15 cellular contexts compared by ENCODE assay signal in the genomic region with DNA sequence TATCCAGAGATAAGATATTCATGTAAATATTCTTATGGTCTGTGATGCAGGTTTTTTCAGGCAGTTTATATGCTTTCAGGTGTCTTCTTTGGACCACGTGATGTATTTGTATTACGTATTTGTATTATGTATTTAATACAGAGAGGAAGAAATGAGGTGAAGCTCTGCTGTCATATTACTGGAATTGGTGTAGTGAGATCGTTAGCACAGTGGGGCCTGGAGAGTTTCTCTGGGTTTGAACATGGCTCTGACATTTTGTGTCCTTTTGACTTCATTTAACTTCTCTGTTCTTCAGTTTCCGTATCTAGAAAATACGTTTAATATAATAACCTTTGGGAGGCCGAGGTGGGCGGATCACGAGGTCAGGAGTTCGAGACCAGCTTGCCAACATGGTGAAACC. TPM values are rescaled to one million over a fixed set of nuclear protein-coding genes. Genes with fewer than 3 reads are reported as not detected.
DNase-seq lines count a peak whose midpoint lies in the region; ATAC-seq and TF ChIP-seq lines count a peak whose summit lies in the region.
"Had no signal": no experiment of that assay in that cellular context is flagged by ENCODE, and none has a peak within 500 bp of the region (broad histone marks: within the 10 kb centered on the region; RNA-seq: fewer than 3 reads in every experiment).

No MANE protein-coding gene starts in this region.

- H3K79me2 ChIP-seq in PC-3 (ENCODE audit: low read length), result peaks cover 29% of the 10 kb centered on the region

- no peak overlapping the region for H3K4me3 Mint-ChIP-seq in activated CD8-positive, alpha-beta T cell treated with anti-CD3 and anti-CD28 coated beads for 36 hours

- no peaks in the 10 kb centered on the region for H3K27me3 Mint-ChIP-seq in activated CD8-positive, alpha-beta T cell treated with anti-CD3 and anti-CD28 coated beads for 36 hours
- H3K27me3 Mint-ChIP-seq: activated CD4-positive, alpha-beta T cell treated with anti-CD3 and anti-CD28 coated beads for 36 hours; activated T-cell treated with anti-CD3 and anti-CD28 coated beads, Interleukin-2, amount 50 U/mL, for 24 hours; T-helper 17 cell had no signal

- H3K9me3 ChIP-seq in PC-3 (ENCODE audit: low read length), result no peaks in the 10 kb centered on the region
- no peaks in the 10 kb centered on the region for H3K9me3 ChIP-seq in esophagus muscularis mucosa
- no peaks in the 10 kb centered on the region for H3K9me3 ChIP-seq in effector memory CD4-positive, alpha-beta T cell (ENCODE audit: control insufficient read depth, low read length)
- H3K9me3 ChIP-seq: spleen, thoracic aorta had no signal

- no peak overlapping the region; the same call in 1 of the 2 replicates for H2AFZ ChIP-seq in PC-3 (ENCODE audit: low read length)

- no peak overlapping the region for H3K4me3 ChIP-seq in PC-3 (ENCODE audit: low read length)
- H3K4me3 ChIP-seq in esophagus muscularis mucosa, result no peak overlapping the region
- no peak overlapping the region for H3K4me3 ChIP-seq in rectal smooth muscle tissue (ENCODE audit: low read length)
- no peak overlapping the region for H3K4me3 ChIP-seq in effector memory CD4-positive, alpha-beta T cell (ENCODE audit: insufficient read depth, low read depth, low read length, poor library complexity, severe bottlenecking)

- H3K9me2 ChIP-seq in PC-3 (replicated peaks; ENCODE audit: low read length), result no peaks in the 10 kb centered on the region

- no peak overlapping the region for H3K27ac Mint-ChIP-seq in activated CD8-positive, alpha-beta T cell treated with anti-CD3 and anti-CD28 coated beads for 36 hours

- peaks cover 52% of the 10 kb centered on the region for H3K4me1 ChIP-seq in PC-3 (ENCODE audit: insufficient read depth, low read length)
- H3K4me1 ChIP-seq in esophagus muscularis mucosa, result peaks cover 13 to 38% (median 27%) of the 10 kb centered on the region in 4 donors
- H3K4me1 ChIP-seq in rectal smooth muscle tissue (ENCODE audit: control insufficient read depth, insufficient read depth, low read length), result peaks cover 23% of the 10 kb centered on the region
- H3K4me1 ChIP-seq in effector memory CD4-positive, alpha-beta T cell (ENCODE audit: control insufficient read depth, insufficient read depth, low read length, poor library complexity, severe bottlenecking), result no peaks in the 10 kb centered on the region

- no peak for TF ChIP-seq CTCF in C4-2B (conservative IDR thresholded peaks at IDR 0.05)
- TF ChIP-seq CTCF in PC-3 (conservative IDR thresholded peaks at IDR 0.05; ENCODE audit: low read depth, low read length), result no peak
- no peak for TF ChIP-seq CTCF in esophagus muscularis mucosa (IDR thresholded peaks at IDR 0.05)
- no peak for TF ChIP-seq CTCF in activated CD8-positive, alpha-beta T cell treated with anti-CD3 and anti-CD28 coated beads for 36 hours (IDR thresholded peaks at IDR 0.05)

- no peak overlapping the region for H3K9ac ChIP-seq in PC-3 (ENCODE audit: low read length)
- no peak overlapping the region for H3K9ac ChIP-seq in rectal smooth muscle tissue (ENCODE audit: low read length)

- no peaks in the 10 kb centered on the region for H3F3A ChIP-seq in PC-3 (ENCODE audit: low read length, unreplicated experiment)

- BruUV-seq in PC-3 (replicated peaks; lab: Mats Ljungman, UMichigan), result no TSS peak

- no peaks in the 10 kb centered on the region for H3K9me3 Mint-ChIP-seq in activated CD8-positive, alpha-beta T cell treated with anti-CD3 and anti-CD28 coated beads for 36 hours
- H3K9me3 Mint-ChIP-seq: activated T-cell treated with anti-CD3 and anti-CD28 coated beads, Interleukin-2, amount 50 U/mL, for 24 hours; CD4-positive, CD25-positive, alpha-beta regulatory T cell had no signal

- H3K4me2 ChIP-seq in PC-3 (ENCODE audit: low read length), result peak overlapping the region; percentile 97; the same call in 1 of the 2 replicates

- POLR2A ChIA-PET in PC-3 (lab: Charles Lee; ENCODE audit: unreplicated experiment), result interaction anchor here (0.6 kb wide), 1 partner anchor 302 kb away, joined by 7 read pairs; no protein-coding TSS in a partner anchor
- POLR2A ChIA-PET in activated CD8-positive, alpha-beta T cell treated with anti-CD3 and anti-CD28 coated beads for 36 hours (lab: Charles Lee), result interaction anchor here (1.1 kb wide), 1 partner anchor 33 kb away, joined by 3 read pairs; no protein-coding TSS in a partner anchor

- H3K4me1 Mint-ChIP-seq in activated CD8-positive, alpha-beta T cell treated with anti-CD3 and anti-CD28 coated beads for 36 hours (ENCODE audit: low read depth), result peaks cover 22% of the 10 kb centered on the region

- H4K20me1 ChIP-seq in PC-3 (ENCODE audit: low read length), result no peaks in the 10 kb centered on the region

- H3K27ac ChIP-seq in C4-2B (peak overlapping the region; percentile 75; the same call in 1 of the 2 replicates), PC-3 (ENCODE audit: low read length) (no peak overlapping the region), esophagus muscularis mucosa (replicated peaks in 1 of 4) (peak overlapping the region in 3 of 4 donors; percentile 62 to 74 (median 66)), rectal smooth muscle tissue (ENCODE audit: low read depth, low read length) (peak overlapping the region; percentile 59)
- H3K27ac ChIP-seq in effector memory CD4-positive, alpha-beta T cell (ENCODE audit: insufficient read depth, low read length, poor library complexity, severe bottlenecking), result no peak overlapping the region
- H3K27ac ChIP-seq: cardiac muscle cell had no signal

- WGBS in esophagus muscularis mucosa, result 69% methylated on average over 9 of the region's 9 CpGs

- H3K36me3 Mint-ChIP-seq in activated CD8-positive, alpha-beta T cell treated with anti-CD3 and anti-CD28 coated beads for 36 hours (ENCODE audit: low read depth), result peaks cover 25% of the 10 kb centered on the region

- TF ChIP-seq POLR2A in esophagus muscularis mucosa (IDR thresholded peaks at IDR 0.05; ENCODE audit: low read depth), result no peak

- CTCF ChIA-PET in PC-3 (lab: Charles Lee), result interaction anchor here (1.1 to 1.9 kb wide), 3 partner anchors 48 to 224 kb away, joined by 3 to 10 read pairs (median 8); no protein-coding TSS in a partner anchor
- CTCF ChIA-PET in activated CD8-positive, alpha-beta T cell treated with anti-CD3 and anti-CD28 coated beads for 36 hours (lab: Charles Lee), result interaction anchor here (0.6 to 6.8 kb wide), 28 partner anchors 10 to 416 kb away, joined by 3 to 138 read pairs (median 4); no protein-coding TSS in a partner anchor

- no peak for ATAC-seq in PC-3
- ATAC-seq in activated CD8-positive, alpha-beta T cell treated with anti-CD3 and anti-CD28 coated beads for 36 hours, result no peak

- intact Hi-C loops in PC-3 (cut with micrococcal nuclease), result loop anchor here (1.0 to 10.0 kb wide), 7 partner anchors 48 to 412 kb away; no protein-coding TSS in a partner anchor
- intact Hi-C loops in esophagus muscularis mucosa (cut with DNase I), result loop anchor here (5.0 kb wide), 2 partner anchors 144 to 359 kb away; partner anchors contain the start of genes BAG2 and BEND6
- intact Hi-C loops in activated CD8-positive, alpha-beta T cell treated with anti-CD3 and anti-CD28 coated beads for 36 hours (cut with micrococcal nuclease), result loop anchor here (2.0 to 10.0 kb wide), 5 partner anchors 49 to 413 kb away; partner anchors contain the start of gene BAG2

- DNase-seq in PC-3, result no peak
- DNase-seq in esophagus muscularis mucosa (ENCODE audit: extremely low spot score), result no peak
- no peak for DNase-seq in effector memory CD4-positive, alpha-beta T cell
- no peak for DNase-seq in T-helper 1 cell
- no peak for DNase-seq in activated CD8-positive, alpha-beta T cell treated with anti-CD3 and anti-CD28 coated beads for 36 hours
- no peak for DNase-seq in anterior cingulate cortex (lab: John Stamatoyannopoulos, UW)

- no peak for TF ChIP-seq EP300 in esophagus muscularis mucosa (IDR thresholded peaks at IDR 0.05)

- H3K36me3 ChIP-seq in PC-3 (ENCODE audit: low read depth, low read length), result peaks cover 9% of the 10 kb centered on the region
- H3K36me3 ChIP-seq in esophagus muscularis mucosa, result peaks cover 0 to 13% (median 7%) of the 10 kb centered on the region in 4 donors
- peaks cover 3% of the 10 kb centered on the region for H3K36me3 ChIP-seq in rectal smooth muscle tissue (ENCODE audit: control insufficient read depth, insufficient read depth, low read length)
- H3K36me3 ChIP-seq in effector memory CD4-positive, alpha-beta T cell (ENCODE audit: control insufficient read depth, insufficient read depth, low read length), result peaks cover 4% of the 10 kb centered on the region
- H3K36me3 ChIP-seq: cardiac muscle cell had no signal

- H3K27me3 ChIP-seq in PC-3 (ENCODE audit: low read length) (no peaks in the 10 kb centered on the region), esophagus muscularis mucosa (no peaks in the 10 kb centered on the region), rectal smooth muscle tissue (ENCODE audit: control insufficient read depth, insufficient read depth, low read length) (no peaks in the 10 kb centered on the region)
- H3K27me3 ChIP-seq in effector memory CD4-positive, alpha-beta T cell (replicated peaks; ENCODE audit: control insufficient read depth, insufficient read depth, low read length, poor library complexity, severe bottlenecking), result no peaks in the 10 kb centered on the region
- H3K27me3 ChIP-seq: cardiac muscle cell had no signal

RNA-seq across cellular contexts. Expression of gene PRIM2, which starts 1.6 kb away (rescaled TPM):
- total RNA-seq in PC-3 (2014; rRNA removed) (26.1 and 48.4 TPM in 2 replicates), esophagus muscularis mucosa (10 to 100 TPM in 1 of 4 donors, 1 to 10 TPM in 3; 6.0 to 15.0 (median 7.0) TPM)
- total RNA-seq in activated CD8-positive, alpha-beta T cell treated with anti-CD3 and anti-CD28 coated beads for 36 hours, result 10 to 100 TPM; 41.8 to 42.0 TPM

Comparison
In these comparisons a context has a peak if more than half of its experiments do, and no peak if none do; other contexts are left out.
1. H3K27ac ChIP-seq: peak in C4-2B (single experiment), esophagus muscularis mucosa (3 of 4) and rectal smooth muscle tissue (single experiment); none in PC-3 (single experiment) and effector memory CD4-positive, alpha-beta T cell (single experiment).